In genomic region chr14:68638056-68638816, GRCh38 we compare ENCODE assay signal across 14 cellular contexts.
DNase-seq lines count a peak whose midpoint lies in the region; ATAC-seq, FAIRE-seq and TF ChIP-seq lines count a peak whose summit lies in the region.
"Had no signal": no experiment of that assay in that cellular context is flagged by ENCODE, and none has a peak within 500 bp of the region (broad histone marks: within the 10 kb centered on the region; RNA-seq: fewer than 3 reads in every experiment).

No MANE protein-coding gene starts in this region.

- H3K27ac ChIP-seq in lung (ENCODE audit: low read depth in 1 of 2, low read length in 1 of 2) (peak overlapping the region; percentile 52 to 84), stomach (peak overlapping the region; percentile 40 to 82 (median 81))
- H3K27ac ChIP-seq: neutrophil had no signal

- TF ChIP-seq POLR2A in stomach (IDR thresholded peaks at IDR 0.05), result no peak

- ATAC-seq in T-cell (replicated peaks in 1 of 4), result peak in 3 of 4 experiments; percentile 7 to 16 (median 15)
- ATAC-seq in lung (ENCODE audit: insufficient read depth, low FRiP score), result no peak
- ATAC-seq: stimulated activated effector memory CD8-positive, alpha-beta T cell treated with anti-CD3 and anti-CD28 coated beads, Interleukin-12 subunit alpha, Interleukin-12 subunit beta, amount 100 ng/mL, for 72 hours; WTC11 had no signal

- no peak for TF ChIP-seq CTCF in lung (IDR thresholded peaks at IDR 0.05; ENCODE audit: control extremely low read depth, extremely low read depth)
- TF ChIP-seq CTCF in stomach (IDR thresholded peaks at IDR 0.05), result no peak
- TF ChIP-seq CTCF in Calu3 (IDR thresholded peaks at IDR 0.05; ENCODE audit: unreplicated experiment), result no peak

- peak in 1 of 34 experiments; percentile 3 for DNase-seq in T-cell
- DNase-seq in lung (ENCODE audit: low spot score), result no peak
- DNase-seq in stomach, result no peak
- DNase-seq in GOT3 (lab: John Stamatoyannopoulos, UW), result no peak
- DNase-seq in cerebellar nuclear complex (lab: John Stamatoyannopoulos, UW), result no peak
- DNase-seq in SK-N-DZ (ENCODE audit: low spot score), result no peak
- DNase-seq in Calu3, result no peak
- DNase-seq: activated T-cell treated with anti-CD3 and anti-CD28 coated beads, Interleukin-2, amount 50 U/mL, for 24 hours; erythroblast; NCI-H1694 treated with DMSO at 0.1 percent for 48 hours had no signal

- H3K27me3 Mint-ChIP-seq in T-cell (no peaks in the 10 kb centered on the region), Calu3 (ENCODE audit: unreplicated experiment) (no peaks in the 10 kb centered on the region)
- H3K27me3 Mint-ChIP-seq: activated T-cell treated with anti-CD3 and anti-CD28 coated beads, Interleukin-2, amount 50 U/mL, for 24 hours had no signal

- BruUV-seq in Calu3 (replicated peaks; lab: Mats Ljungman, UMichigan), result no TSS peak

- H3K4me3 ChIP-seq in lung (no peak overlapping the region), stomach (no peak overlapping the region)

- H3K4me1 ChIP-seq in lung (ENCODE audit: control insufficient read depth in 2 of 2, insufficient read depth in 2 of 2, low read length in 2 of 2) (peaks cover 4 to 21% of the 10 kb centered on the region in 2 donors), stomach (peaks cover 16 to 46% (median 34%) of the 10 kb centered on the region in 4 donors)

- H3K27ac Mint-ChIP-seq in T-cell (no peak overlapping the region), Calu3 (ENCODE audit: unreplicated experiment) (no peak overlapping the region)
- H3K27ac Mint-ChIP-seq: activated T-cell treated with anti-CD3 and anti-CD28 coated beads, Interleukin-2, amount 50 U/mL, for 24 hours; stimulated activated effector memory CD8-positive, alpha-beta T cell treated with anti-CD3 and anti-CD28 coated beads, Interleukin-12 subunit alpha, Interleukin-12 subunit beta, amount 100 ng/mL, for 72 hours; WTC11 had no signal

- H3K9me3 ChIP-seq in lung (ENCODE audit: control insufficient read depth in 2 of 2, insufficient read depth in 1 of 2, low read length in 1 of 2) (no peaks in the 10 kb centered on the region), stomach (peaks cover 0 to 14% (median 6%) of the 10 kb centered on the region in 4 donors)
- H3K9me3 ChIP-seq: neutrophil had no signal

- FAIRE-seq in endometrium (lab: Jason Lieb, UNC), result peak; percentile 78

- POLR2A ChIA-PET in T-cell (lab: Charles Lee), result no interaction called here

- no peak overlapping the region for H3K4me3 Mint-ChIP-seq in T-cell
- H3K4me3 Mint-ChIP-seq in Calu3 (ENCODE audit: low read depth, unreplicated experiment), result no peak overlapping the region
- H3K4me3 Mint-ChIP-seq: activated T-cell treated with anti-CD3 and anti-CD28 coated beads, Interleukin-2, amount 50 U/mL, for 24 hours; stimulated activated effector memory CD8-positive, alpha-beta T cell treated with anti-CD3 and anti-CD28 coated beads, Interleukin-12 subunit alpha, Interleukin-12 subunit beta, amount 100 ng/mL, for 72 hours; WTC11 had no signal

- CTCF ChIA-PET in T-cell (lab: Charles Lee) (no interaction called here), Calu3 (lab: Charles Lee) (interaction anchor here (0.6 kb wide), 1 partner anchor 10 kb away, joined by 4 read pairs; no protein-coding TSS in a partner anchor)

- no peaks in the 10 kb centered on the region for H3K36me3 Mint-ChIP-seq in T-cell
- H3K36me3 Mint-ChIP-seq in Calu3 (ENCODE audit: insufficient read depth, unreplicated experiment), result no peaks in the 10 kb centered on the region
- H3K36me3 Mint-ChIP-seq: stimulated activated effector memory CD8-positive, alpha-beta T cell treated with anti-CD3 and anti-CD28 coated beads, Interleukin-12 subunit alpha, Interleukin-12 subunit beta, amount 100 ng/mL, for 72 hours had no signal

- no peak for TF ChIP-seq EP300 in stomach (IDR thresholded peaks at IDR 0.05)

- 78 to 86% methylated on average over 11 of the region's 11 CpGs for WGBS in lung, 2 donors
- WGBS in stomach, 5 donors, result 60 to 78% (median 73%) methylated on average over 11 of the region's 11 CpGs

- H3K27me3 ChIP-seq in lung (ENCODE audit: control insufficient read depth, insufficient read depth) (no peaks in the 10 kb centered on the region), stomach (no peaks in the 10 kb centered on the region)
- H3K27me3 ChIP-seq: neutrophil had no signal

- H3K36me3 ChIP-seq in lung (ENCODE audit: control insufficient read depth in 2 of 2, insufficient read depth in 2 of 2, low read length in 2 of 2) (no peaks in the 10 kb centered on the region), stomach (no peaks in the 10 kb centered on the region)
- H3K36me3 ChIP-seq: neutrophil had no signal

- intact Hi-C loops in stomach (cut with DNase I; ENCODE audit: low total_unique reads) (no loop called here), Calu3 (cut with micrococcal nuclease; ENCODE audit: unreplicated experiment) (no loop called here)

- peaks cover 7 to 13% (median 11%) of the 10 kb centered on the region in 3 donors for H3K9me3 Mint-ChIP-seq in T-cell
- peaks cover 2% of the 10 kb centered on the region for H3K9me3 Mint-ChIP-seq in Calu3 (ENCODE audit: low read depth, unreplicated experiment)

- H3K4me1 Mint-ChIP-seq in T-cell (peaks cover 0 to 4% (median 4%) of the 10 kb centered on the region in 3 donors), Calu3 (ENCODE audit: low read depth, unreplicated experiment) (no peaks in the 10 kb centered on the region)
- H3K4me1 Mint-ChIP-seq: stimulated activated effector memory CD8-positive, alpha-beta T cell treated with anti-CD3 and anti-CD28 coated beads, Interleukin-12 subunit alpha, Interleukin-12 subunit beta, amount 100 ng/mL, for 72 hours had no signal
